10 cellular contexts compared by ENCODE assay signal in genomic region chr11:34749666-34750659, GRCh38.
DNase-seq lines count a peak whose midpoint lies in the region; TF ChIP-seq lines count a peak whose summit lies in the region.
"Had no signal": no experiment of that assay in that cellular context is flagged by ENCODE, and none has a peak within 500 bp of the region (broad histone marks: within the 10 kb centered on the region; RNA-seq: fewer than 3 reads in every experiment).

No MANE protein-coding gene starts in this region.

- intact Hi-C loops in thyroid gland (cut with DNase I) = no loop called here

- TF ChIP-seq POLR2A in thyroid gland (IDR thresholded peaks at IDR 0.05) = no peak

- H3K27me3 ChIP-seq in thyroid gland = no peaks in the 10 kb centered on the region

- H3K9me3 ChIP-seq in thyroid gland = no peaks in the 10 kb centered on the region
- H3K9me3 ChIP-seq: thoracic aorta had no signal

- H3K4me1 ChIP-seq in thyroid gland = peaks cover 0 to 12% of the 10 kb centered on the region in 2 donors

- H3K27ac ChIP-seq in thyroid gland = peak overlapping the region in 2 of 3 donors; percentile 17 to 24
- H3K27ac ChIP-seq: thoracic aorta had no signal

- H3K36me3 ChIP-seq in thyroid gland = no peaks in the 10 kb centered on the region
- H3K36me3 ChIP-seq: thoracic aorta had no signal

- H3K4me3 ChIP-seq in HFF-Myc (replicated peaks; ENCODE audit: low read depth, low read length) (no peak overlapping the region), thyroid gland (replicated peaks in 1 of 3) (no peak overlapping the region)
- H3K4me3 ChIP-seq: thoracic aorta had no signal

- DNase-seq in HFF-Myc (ENCODE audit: extremely low read depth, low read depth) (peak; percentile 20), brain pericyte (ENCODE audit: low read depth, low spot score) (peak; percentile 55), iris pigment epithelial cell (ENCODE audit: low read depth) (peak; percentile 98), thyroid gland (peak; percentile 70 to 77), GM19238 (ENCODE audit: insufficient read length, low spot score) (no peak), DMS53 treated with DMSO at 0.1 percent for 48 hours (lab: John Stamatoyannopoulos, UW; ENCODE audit: unreplicated experiment) (no peak), CD1c-positive myeloid dendritic cell (ENCODE audit: extremely low spot score) (no peak), Kasumi-1 (lab: John Stamatoyannopoulos, UW) (no peak)
- DNase-seq: NCI-H345 had no signal

- TF ChIP-seq CTCF in HFF-Myc (IDR thresholded peaks at IDR 0.05; ENCODE audit: low read depth, low read length, missing control alignments) (no peak), thyroid gland (IDR thresholded peaks at IDR 0.05) (no peak)

- 47 to 70% methylated on average over 8 of the region's 8 CpGs for WGBS in thyroid gland, 2 donors

Comparison
In these comparisons a context has a peak if more than half of its experiments do, and no peak if none do; other contexts are left out.
1. DNase-seq: peak in HFF-Myc (single experiment), brain pericyte (single experiment), iris pigment epithelial cell (single experiment) and thyroid gland (2 of 2); none in GM19238 (single experiment), DMS53 treated with DMSO at 0.1 percent for 48 hours (single experiment), CD1c-positive myeloid dendritic cell (single experiment) and Kasumi-1 (0 of 2).